In genomic region chr4:181106410-181106809, GRCh38 we compare ENCODE assay signal across 3 cellular contexts.
"Had no signal": no experiment of that assay in that cellular context is flagged by ENCODE, and none has a peak within 500 bp of the region (broad histone marks: within the 10 kb centered on the region; RNA-seq: fewer than 3 reads in every experiment).

No MANE protein-coding gene starts in this region.

- DNase-seq: IMR-90 had no signal

- H3K27ac ChIP-seq: HL-60 had no signal

- H3K4me3 ChIP-seq: K562 had no signal
